ENCODE assay signal across 8 cellular contexts in the genomic region with DNA sequence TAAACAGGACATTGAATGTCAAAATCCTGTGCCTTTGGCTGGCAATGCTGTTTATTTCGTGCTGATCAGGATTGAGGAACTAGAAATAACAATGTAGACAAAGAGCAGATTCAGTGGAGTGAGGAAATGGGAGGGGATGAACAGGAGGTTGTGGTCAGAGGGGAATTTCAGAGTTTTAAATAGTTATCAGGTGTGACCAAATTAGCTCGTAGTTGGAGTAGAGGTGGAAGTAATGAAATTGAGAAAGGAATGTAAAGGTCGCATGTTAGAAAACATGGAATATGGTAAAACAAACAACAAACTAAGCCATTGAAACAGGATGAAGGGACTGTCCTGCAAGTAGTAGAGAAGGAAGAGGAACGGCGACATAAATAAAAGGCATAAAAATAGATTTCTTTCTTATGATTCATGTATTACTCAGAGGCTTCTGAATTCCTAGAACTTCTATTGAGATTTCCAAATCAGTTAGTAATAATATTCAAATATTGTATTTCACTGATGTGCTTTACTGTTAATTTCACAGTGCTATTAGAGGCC. TPM values are rescaled to one million over a fixed set of nuclear protein-coding genes. Genes with fewer than 3 reads are reported as not detected.
DNase-seq lines count a peak whose midpoint lies in the region; ATAC-seq and TF ChIP-seq lines count a peak whose summit lies in the region.

No MANE protein-coding gene starts in this region.

- H3K9me3 Mint-ChIP-seq in activated CD4-positive, alpha-beta T cell treated with anti-CD3 and anti-CD28 coated beads, Interleukin-2, amount 10 ng/mL, durations not matched to agents 24 days and 14 days: no peaks in the 10 kb centered on the region

- H3K4me3 Mint-ChIP-seq in activated CD4-positive, alpha-beta T cell treated with anti-CD3 and anti-CD28 coated beads, Interleukin-2, amount 10 ng/mL, durations not matched to agents 24 days and 14 days: peak overlapping the region; percentile 3

- TF ChIP-seq CTCF in breast epithelium (IDR thresholded peaks at IDR 0.05) (no peak), uterus (IDR thresholded peaks at IDR 0.05) (no peak)

- TF ChIP-seq POLR2A in breast epithelium (IDR thresholded peaks at IDR 0.05) (no peak), uterus (IDR thresholded peaks at IDR 0.05) (no peak)

- intact Hi-C loops in activated CD4-positive, alpha-beta T cell treated with anti-CD3 and anti-CD28 coated beads, Interleukin-2, amount 10 ng/mL, durations not matched to agents 24 days and 14 days (cut with micrococcal nuclease): no loop called here
- intact Hi-C loops in breast epithelium (cut with DNase I; ENCODE audit: low total_unique reads): no loop called here
- intact Hi-C loops in sciatic nerve (cut with DNase I): no loop called here
- intact Hi-C loops in uterus (cut with DNase I; ENCODE audit: low total_unique reads): no loop called here

- peak overlapping the region; percentile 78 to 90 for H3K27ac ChIP-seq in breast epithelium
- no peak overlapping the region for H3K27ac ChIP-seq in uterus

- H3K4me1 Mint-ChIP-seq in activated CD4-positive, alpha-beta T cell treated with anti-CD3 and anti-CD28 coated beads, Interleukin-2, amount 10 ng/mL, durations not matched to agents 24 days and 14 days: peaks cover 9% of the 10 kb centered on the region

- peak overlapping the region in 2 of 3 donors; percentile 1 to 8 for H3K4me3 ChIP-seq in breast epithelium
- no peak overlapping the region for H3K4me3 ChIP-seq in uterus

- H3K4me1 ChIP-seq in breast epithelium: peaks cover 0 to 13% of the 10 kb centered on the region in 2 donors
- H3K4me1 ChIP-seq in uterus: no peaks in the 10 kb centered on the region

- H3K27me3 Mint-ChIP-seq in activated CD4-positive, alpha-beta T cell treated with anti-CD3 and anti-CD28 coated beads, Interleukin-2, amount 10 ng/mL, durations not matched to agents 24 days and 14 days: peaks cover 7% of the 10 kb centered on the region

- H3K36me3 ChIP-seq in breast epithelium (no peaks in the 10 kb centered on the region), uterus (no peaks in the 10 kb centered on the region)

- no peak for DNase-seq in activated CD4-positive, alpha-beta T cell treated with anti-CD3 and anti-CD28 coated beads, Interleukin-2, amount 10 ng/mL, durations not matched to agents 24 days and 14 days
- no peak for DNase-seq in activated CD4-positive, alpha-beta T cell treated with anti-CD3 and anti-CD28 coated beads for 48 hours
- DNase-seq in Kasumi-1 (lab: John Stamatoyannopoulos, UW): peak; percentile 74 to 78
- peak in 1 of 2 donors; percentile 59 for DNase-seq in breast epithelium (ENCODE audit: low spot score in 2 of 2)
- no peak for DNase-seq in sciatic nerve (ENCODE audit: low spot score)
- DNase-seq in HK-2 (ENCODE audit: unreplicated experiment): no peak
- no peak for DNase-seq in NCI-H1694 (lab: John Stamatoyannopoulos, UW)
- DNase-seq in uterus: no peak

- no peak overlapping the region for H3K27ac Mint-ChIP-seq in activated CD4-positive, alpha-beta T cell treated with anti-CD3 and anti-CD28 coated beads, Interleukin-2, amount 10 ng/mL, durations not matched to agents 24 days and 14 days

- H3K27me3 ChIP-seq in breast epithelium (no peaks in the 10 kb centered on the region), uterus (no peaks in the 10 kb centered on the region)

- H3K36me3 Mint-ChIP-seq in activated CD4-positive, alpha-beta T cell treated with anti-CD3 and anti-CD28 coated beads, Interleukin-2, amount 10 ng/mL, durations not matched to agents 24 days and 14 days (ENCODE audit: low read depth): no peaks in the 10 kb centered on the region

- no peaks in the 10 kb centered on the region for H3K9me3 ChIP-seq in breast epithelium
- H3K9me3 ChIP-seq in uterus: no peaks in the 10 kb centered on the region

- ATAC-seq in sciatic nerve: peak; percentile 66

RNA-seq across cellular contexts. Expression of gene SAV1, which starts 9.5 kb away (rescaled TPM):
- total RNA-seq in activated CD4-positive, alpha-beta T cell treated with anti-CD3 and anti-CD28 coated beads, Interleukin-2, amount 10 ng/mL, durations not matched to agents 24 days and 14 days: 9.9 and 10.8 TPM in 2 replicates
- total RNA-seq in breast epithelium (10 to 100 TPM; 56.0 to 77.0 (median 76.0) TPM), sciatic nerve (61.6 TPM), uterus (10 to 100 TPM; 18.2 to 42.9 (median 35.8) TPM)

Comparison
In these comparisons a context has a peak if more than half of its experiments do, and no peak if none do; other contexts are left out.
1. DNase-seq: peak in Kasumi-1 (2 of 2); none in activated CD4-positive, alpha-beta T cell treated with anti-CD3 and anti-CD28 coated beads, Interleukin-2, amount 10 ng/mL, durations not matched to agents 24 days and 14 days (single experiment), activated CD4-positive, alpha-beta T cell treated with anti-CD3 and anti-CD28 coated beads for 48 hours (single experiment), sciatic nerve (single experiment), HK-2 (single experiment), NCI-H1694 (single experiment) and uterus (0 of 2).
2. H3K27ac ChIP-seq: peak in breast epithelium (2 of 2); none in uterus (0 of 2).
3. H3K4me3 ChIP-seq: peak in breast epithelium (2 of 3); none in uterus (0 of 2).